ENCODE assay signal across 1 cellular context in the genomic region with DNA sequence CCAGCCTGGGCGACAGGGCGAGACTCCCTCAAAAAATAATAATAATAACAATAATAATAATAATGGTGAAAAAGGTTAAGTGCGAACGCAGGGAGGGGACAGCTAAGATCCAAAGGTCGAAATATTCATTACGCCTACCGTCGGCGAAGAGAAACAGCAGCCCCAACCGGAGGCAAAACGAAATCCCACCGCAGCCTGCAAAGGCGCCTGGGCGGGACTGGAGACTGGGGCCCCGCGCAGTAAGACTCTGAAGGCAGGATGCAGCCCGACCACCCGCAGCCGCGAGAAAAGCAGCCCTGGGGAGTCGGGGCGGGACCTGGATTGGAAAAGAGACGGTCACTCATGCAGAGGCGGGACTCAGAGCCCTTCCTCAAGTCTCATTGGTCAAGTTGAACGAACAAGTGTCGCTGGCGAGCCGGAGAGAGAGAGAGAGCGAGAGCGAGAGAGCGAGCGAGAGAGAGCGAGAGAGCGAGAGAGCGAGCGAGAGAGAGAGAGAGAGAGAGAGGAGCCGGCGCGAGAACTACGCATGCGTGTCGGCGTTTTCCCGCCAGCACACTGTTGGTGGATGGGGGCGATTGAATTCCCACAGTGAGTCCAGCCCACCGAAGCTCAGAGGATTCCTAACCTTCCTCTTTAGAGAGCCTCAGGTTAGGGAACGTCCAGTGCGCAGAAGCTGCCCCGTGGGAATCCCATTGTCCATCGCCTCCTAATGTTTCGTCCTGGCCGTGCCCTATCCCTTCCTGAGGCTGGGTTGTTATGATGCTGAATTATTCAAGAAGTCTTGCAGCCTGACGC.
A peak's percentile ranks its signal among the peaks of the same experiment; 100 is the strongest.
TF ChIP-seq lines count a peak whose summit lies in the region.

No MANE protein-coding gene starts in this region.

TF ChIP-seq in HepG2, 621 proteins besides CTCF, POLR2A, EP300 and RAD21:
- TF ChIP-seq, protein P1, sequence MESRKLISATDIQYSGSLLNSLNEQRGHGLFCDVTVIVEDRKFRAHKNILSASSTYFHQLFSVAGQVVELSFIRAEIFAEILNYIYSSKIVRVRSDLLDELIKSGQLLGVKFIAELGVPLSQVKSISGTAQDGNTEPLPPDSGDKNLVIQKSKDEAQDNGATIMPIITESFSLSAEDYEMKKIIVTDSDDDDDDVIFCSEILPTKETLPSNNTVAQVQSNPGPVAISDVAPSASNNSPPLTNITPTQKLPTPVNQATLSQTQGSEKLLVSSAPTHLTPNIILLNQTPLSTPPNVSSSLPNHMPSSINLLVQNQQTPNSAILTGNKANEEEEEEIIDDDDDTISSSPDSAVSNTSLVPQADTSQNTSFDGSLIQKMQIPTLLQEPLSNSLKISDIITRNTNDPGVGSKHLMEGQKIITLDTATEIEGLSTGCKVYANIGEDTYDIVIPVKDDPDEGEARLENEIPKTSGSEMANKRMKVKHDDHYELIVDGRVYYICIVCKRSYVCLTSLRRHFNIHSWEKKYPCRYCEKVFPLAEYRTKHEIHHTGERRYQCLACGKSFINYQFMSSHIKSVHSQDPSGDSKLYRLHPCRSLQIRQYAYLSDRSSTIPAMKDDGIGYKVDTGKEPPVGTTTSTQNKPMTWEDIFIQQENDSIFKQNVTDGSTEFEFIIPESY (CRISPR knock-in tag; IDR thresholded peaks at IDR 0.05), result peak; percentile 26; the same call in 1 of the 2 replicates
- TF ChIP-seq NFYB (CRISPR knock-in tag; IDR thresholded peaks at IDR 0.05) (peak; percentile 17; the same call in 1 of the 2 replicates), FOSL1 (CRISPR knock-in tag; IDR thresholded peaks at IDR 0.05; ENCODE audit: borderline replicate concordance) (no peak), POLR2G (IDR thresholded peaks at IDR 0.05; ENCODE audit: low read depth, low read length) (peak; percentile 43; the same call in 1 of the 2 replicates), YY1 (IDR thresholded peaks at IDR 0.05; ENCODE audit: insufficient read depth, insufficient replicate concordance, low read depth, low read length) (peak; percentile 8), HOXA7 (CRISPR knock-in tag; IDR thresholded peaks at IDR 0.05) (no peak), RBM39 (IDR thresholded peaks at IDR 0.05; ENCODE audit: low read depth, low read length, poor library complexity, severe bottlenecking) (peak; percentile 60), PCBP1 (IDR thresholded peaks at IDR 0.05; ENCODE audit: borderline replicate concordance, low read depth, low read length) (peak; percentile 100), CCAR2 (optimal IDR thresholded peaks at IDR 0.05; ENCODE audit: low read depth, low read length) (peak; percentile 82), RBFOX2 (IDR thresholded peaks at IDR 0.05; ENCODE audit: low read depth, low read length) (peak; percentile 46; the same call in 1 of the 2 replicates), SALL1 (CRISPR knock-in tag; IDR thresholded peaks at IDR 0.05) (peak; percentile 25; the same call in 1 of the 2 replicates), ZNF12 (CRISPR knock-in tag; IDR thresholded peaks at IDR 0.05) (no peak), HNF4A (CRISPR knock-in tag; IDR thresholded peaks at IDR 0.05) (no peak), XRCC5 (optimal IDR thresholded peaks at IDR 0.05; ENCODE audit: low read length) (peak; percentile 95)
- TF ChIP-seq, protein P2, sequence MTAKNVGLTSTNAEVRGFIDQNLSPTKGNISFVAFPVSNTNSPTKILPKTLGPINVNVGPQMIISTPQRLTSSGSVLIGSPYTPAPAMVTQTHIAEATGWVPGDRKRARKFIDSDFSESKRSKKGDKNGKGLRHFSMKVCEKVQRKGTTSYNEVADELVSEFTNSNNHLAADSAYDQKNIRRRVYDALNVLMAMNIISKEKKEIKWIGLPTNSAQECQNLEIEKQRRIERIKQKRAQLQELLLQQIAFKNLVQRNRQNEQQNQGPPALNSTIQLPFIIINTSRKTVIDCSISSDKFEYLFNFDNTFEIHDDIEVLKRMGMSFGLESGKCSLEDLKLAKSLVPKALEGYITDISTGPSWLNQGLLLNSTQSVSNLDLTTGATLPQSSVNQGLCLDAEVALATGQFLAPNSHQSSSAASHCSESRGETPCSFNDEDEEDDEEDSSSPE (CRISPR knock-in tag; IDR thresholded peaks at IDR 0.05), result 0 out of 2 replicates have a peak, but pooled peaks have one; percentile 31
- TF ChIP-seq, protein P3, sequence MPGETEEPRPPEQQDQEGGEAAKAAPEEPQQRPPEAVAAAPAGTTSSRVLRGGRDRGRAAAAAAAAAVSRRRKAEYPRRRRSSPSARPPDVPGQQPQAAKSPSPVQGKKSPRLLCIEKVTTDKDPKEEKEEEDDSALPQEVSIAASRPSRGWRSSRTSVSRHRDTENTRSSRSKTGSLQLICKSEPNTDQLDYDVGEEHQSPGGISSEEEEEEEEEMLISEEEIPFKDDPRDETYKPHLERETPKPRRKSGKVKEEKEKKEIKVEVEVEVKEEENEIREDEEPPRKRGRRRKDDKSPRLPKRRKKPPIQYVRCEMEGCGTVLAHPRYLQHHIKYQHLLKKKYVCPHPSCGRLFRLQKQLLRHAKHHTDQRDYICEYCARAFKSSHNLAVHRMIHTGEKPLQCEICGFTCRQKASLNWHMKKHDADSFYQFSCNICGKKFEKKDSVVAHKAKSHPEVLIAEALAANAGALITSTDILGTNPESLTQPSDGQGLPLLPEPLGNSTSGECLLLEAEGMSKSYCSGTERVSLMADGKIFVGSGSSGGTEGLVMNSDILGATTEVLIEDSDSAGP (CRISPR knock-in tag; IDR thresholded peaks at IDR 0.05; ENCODE audit: borderline replicate concordance), result no peak
- TF ChIP-seq, protein P4, sequence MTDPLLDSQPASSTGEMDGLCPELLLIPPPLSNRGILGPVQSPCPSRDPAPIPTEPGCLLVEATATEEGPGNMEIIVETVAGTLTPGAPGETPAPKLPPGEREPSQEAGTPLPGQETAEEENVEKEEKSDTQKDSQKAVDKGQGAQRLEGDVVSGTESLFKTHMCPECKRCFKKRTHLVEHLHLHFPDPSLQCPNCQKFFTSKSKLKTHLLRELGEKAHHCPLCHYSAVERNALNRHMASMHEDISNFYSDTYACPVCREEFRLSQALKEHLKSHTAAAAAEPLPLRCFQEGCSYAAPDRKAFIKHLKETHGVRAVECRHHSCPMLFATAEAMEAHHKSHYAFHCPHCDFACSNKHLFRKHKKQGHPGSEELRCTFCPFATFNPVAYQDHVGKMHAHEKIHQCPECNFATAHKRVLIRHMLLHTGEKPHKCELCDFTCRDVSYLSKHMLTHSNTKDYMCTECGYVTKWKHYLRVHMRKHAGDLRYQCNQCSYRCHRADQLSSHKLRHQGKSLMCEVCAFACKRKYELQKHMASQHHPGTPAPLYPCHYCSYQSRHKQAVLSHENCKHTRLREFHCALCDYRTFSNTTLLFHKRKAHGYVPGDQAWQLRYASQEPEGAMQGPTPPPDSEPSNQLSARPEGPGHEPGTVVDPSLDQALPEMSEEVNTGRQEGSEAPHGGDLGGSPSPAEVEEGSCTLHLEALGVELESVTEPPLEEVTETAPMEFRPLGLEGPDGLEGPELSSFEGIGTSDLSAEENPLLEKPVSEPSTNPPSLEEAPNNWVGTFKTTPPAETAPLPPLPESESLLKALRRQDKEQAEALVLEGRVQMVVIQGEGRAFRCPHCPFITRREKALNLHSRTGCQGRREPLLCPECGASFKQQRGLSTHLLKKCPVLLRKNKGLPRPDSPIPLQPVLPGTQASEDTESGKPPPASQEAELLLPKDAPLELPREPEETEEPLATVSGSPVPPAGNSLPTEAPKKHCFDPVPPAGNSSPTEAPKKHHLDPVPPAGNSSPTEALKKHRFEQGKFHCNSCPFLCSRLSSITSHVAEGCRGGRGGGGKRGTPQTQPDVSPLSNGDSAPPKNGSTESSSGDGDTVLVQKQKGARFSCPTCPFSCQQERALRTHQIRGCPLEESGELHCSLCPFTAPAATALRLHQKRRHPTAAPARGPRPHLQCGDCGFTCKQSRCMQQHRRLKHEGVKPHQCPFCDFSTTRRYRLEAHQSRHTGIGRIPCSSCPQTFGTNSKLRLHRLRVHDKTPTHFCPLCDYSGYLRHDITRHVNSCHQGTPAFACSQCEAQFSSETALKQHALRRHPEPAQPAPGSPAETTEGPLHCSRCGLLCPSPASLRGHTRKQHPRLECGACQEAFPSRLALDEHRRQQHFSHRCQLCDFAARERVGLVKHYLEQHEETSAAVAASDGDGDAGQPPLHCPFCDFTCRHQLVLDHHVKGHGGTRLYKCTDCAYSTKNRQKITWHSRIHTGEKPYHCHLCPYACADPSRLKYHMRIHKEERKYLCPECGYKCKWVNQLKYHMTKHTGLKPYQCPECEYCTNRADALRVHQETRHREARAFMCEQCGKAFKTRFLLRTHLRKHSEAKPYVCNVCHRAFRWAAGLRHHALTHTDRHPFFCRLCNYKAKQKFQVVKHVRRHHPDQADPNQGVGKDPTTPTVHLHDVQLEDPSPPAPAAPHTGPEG (CRISPR knock-in tag; IDR thresholded peaks at IDR 0.05), result no peak
TF ChIP-seq in HepG2: peak in this region for 11.
